Comparison of ENCODE assay signal across 7 cellular contexts in genomic region chr18:35973650-35974049, GRCh38.
DNase-seq lines count a peak whose midpoint lies in the region; ATAC-seq and TF ChIP-seq lines count a peak whose summit lies in the region.

No MANE protein-coding gene starts in this region.

- H3K27ac Mint-ChIP-seq in T-cell = peak overlapping the region; percentile 97 to 98

- H3K27ac ChIP-seq in HEK293 (ENCODE audit: extremely low read depth, low read depth, low read length) = no peak overlapping the region
- H3K27ac ChIP-seq in skin epidermis = peak overlapping the region in 3 of 21 experiments; percentile 86 to 91 (median 90)
- no peak overlapping the region for H3K27ac ChIP-seq in foreskin keratinocyte

- ATAC-seq in T-cell (replicated peaks in 1 of 4) (no peak), foreskin keratinocyte (no peak), GM21367 (IDR thresholded peaks at IDR 0.05; ENCODE audit: unreplicated experiment) (no peak)

- H3K4me3 ChIP-seq in HEK293 (ENCODE audit: low read depth, low read length) = peak overlapping the region; percentile 97; the same call in 1 of the 2 replicates
- H3K4me3 ChIP-seq in fibroblast of the aortic adventitia (ENCODE audit: low read depth, low read length) = peak overlapping the region; percentile 94
- peak overlapping the region in 4 of 7 experiments; percentile 50 to 87 (median 71) for H3K4me3 ChIP-seq in skin epidermis

- peaks cover 38% of the 10 kb centered on the region for H3K36me3 Mint-ChIP-seq in T-cell

- H3K4me3 Mint-ChIP-seq in T-cell = peak overlapping the region; percentile 92 to 98 (median 98)

- DNase-seq in T-cell = no peak
- DNase-seq in fibroblast of the aortic adventitia (ENCODE audit: low read depth) = no peak
- DNase-seq in foreskin keratinocyte = no peak
- DNase-seq in NCI-H2107 (lab: John Stamatoyannopoulos, UW) = no peak

- CTCF ChIA-PET in HEK293 (lab: Yijun Ruan, JAX) = interaction anchor here (0.6 kb wide), 1 partner anchor 219 kb away, joined by 3 read pairs; no protein-coding TSS in a partner anchor
- CTCF ChIA-PET in T-cell (lab: Charles Lee) = interaction anchor here in 1 of 2 donors (0.5 to 0.6 kb wide), 2 partner anchors 69 to 859 kb away, joined by 3 to 4 read pairs; no protein-coding TSS in a partner anchor

- TF ChIP-seq CTCF in HEK293 (tag by site-specific recombination; IDR thresholded peaks at IDR 0.05) (no peak), fibroblast of the aortic adventitia (IDR thresholded peaks at IDR 0.05; ENCODE audit: insufficient read depth, low read length) (no peak), foreskin keratinocyte (conservative IDR thresholded peaks at IDR 0.05) (no peak)

- H3K36me3 ChIP-seq in HEK293 (ENCODE audit: control insufficient read depth in 2 of 2, insufficient read depth in 1 of 2, low read length in 2 of 2) = peaks cover 20 to 53% of the 10 kb centered on the region in 2 experiments

- H3K9me3 ChIP-seq in HEK293 (ENCODE audit: control insufficient read depth, insufficient read depth, low read depth, low read length) = no peaks in the 10 kb centered on the region

- H3K27me3 ChIP-seq in foreskin keratinocyte = no peaks in the 10 kb centered on the region

- no peaks in the 10 kb centered on the region for H3K9me3 Mint-ChIP-seq in T-cell

- H3K4me1 ChIP-seq in HEK293 (ENCODE audit: control insufficient read depth, insufficient read depth, low read length) (no peaks in the 10 kb centered on the region; the same call in 1 of the 2 replicates), foreskin keratinocyte (peaks cover 23% of the 10 kb centered on the region)

- POLR2A ChIA-PET in HEK293 (lab: Yijun Ruan, JAX) = no interaction called here
- POLR2A ChIA-PET in T-cell (lab: Charles Lee) = interaction anchor here in 1 of 2 donors (0.6 kb wide), 2 partner anchors 11 to 155 kb away, joined by 3 to 4 read pairs; no protein-coding TSS in a partner anchor

- peaks cover 55 to 66% (median 59%) of the 10 kb centered on the region in 3 donors for H3K4me1 Mint-ChIP-seq in T-cell

- no peaks in the 10 kb centered on the region for H3K27me3 Mint-ChIP-seq in T-cell

TF ChIP-seq in HEK293, 187 proteins besides CTCF, POLR2A, EP300 and RAD21:
- no peak for TF ChIP-seq ZNF202 (tag by site-specific recombination; IDR thresholded peaks at IDR 0.05; ENCODE audit: borderline replicate concordance)
- no peak for TF ChIP-seq HOXC10 (CRISPR knock-in tag; IDR thresholded peaks at IDR 0.05)
- TF ChIP-seq PRDM1 (tag by site-specific recombination; IDR thresholded peaks at IDR 0.05) = peak; percentile 42; the same call in 1 of the 2 replicates
